Comparison of ENCODE assay signal across 13 cellular contexts in the genomic region with DNA sequence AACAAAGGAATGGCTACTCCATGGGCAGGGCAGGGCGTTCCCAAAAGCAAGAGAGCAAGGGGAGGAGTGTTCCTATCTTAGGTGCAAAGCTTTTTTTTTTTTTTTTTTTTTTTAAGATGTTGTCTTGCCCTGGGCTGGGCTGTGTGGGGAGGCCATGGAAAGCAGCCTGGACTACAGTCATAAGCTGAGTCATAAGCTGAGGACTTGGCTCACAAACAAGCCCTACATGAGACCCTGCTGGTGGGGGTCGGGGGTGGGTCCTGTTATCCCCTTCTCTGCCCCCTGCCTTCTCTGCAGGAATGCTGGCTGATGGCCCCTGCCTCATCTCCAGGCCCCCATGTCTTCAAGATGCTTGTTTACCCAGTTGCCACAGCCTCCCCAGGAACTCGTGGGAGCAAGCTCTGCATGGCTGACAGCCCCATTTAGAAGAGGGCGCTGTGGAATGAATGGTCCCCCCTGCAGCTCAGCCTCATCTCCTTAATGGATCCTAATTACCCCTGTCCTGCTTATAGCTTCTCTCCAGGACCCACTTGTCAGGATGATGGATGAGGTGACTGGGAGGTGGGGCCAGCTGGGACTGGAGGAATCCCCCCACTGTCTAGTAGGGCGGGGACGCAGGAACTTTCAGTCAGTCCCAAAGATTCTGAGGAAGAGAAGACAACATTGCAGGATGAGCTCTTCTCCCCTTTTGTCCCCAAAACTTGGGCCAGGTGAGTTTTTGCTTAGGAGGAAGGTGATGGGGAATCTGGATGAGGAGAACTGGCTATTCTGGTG.
A peak's percentile ranks its signal among the peaks of the same experiment; 100 is the strongest.
DNase-seq lines count a peak whose midpoint lies in the region; TF ChIP-seq lines count a peak whose summit lies in the region.
"Had no signal": no experiment of that assay in that cellular context is flagged by ENCODE, and none has a peak within 500 bp of the region (broad histone marks: within the 10 kb centered on the region; RNA-seq: fewer than 3 reads in every experiment).

No MANE protein-coding gene starts in this region.

- H3K4me1 ChIP-seq in endodermal cell (ENCODE audit: control insufficient read depth, insufficient read depth, low read length) (peaks cover 19% of the 10 kb centered on the region), esophagus muscularis mucosa (peaks cover 0 to 29% (median 18%) of the 10 kb centered on the region in 4 donors)
- H3K4me1 ChIP-seq: Peyer's patch had no signal

- H3K9me3 Mint-ChIP-seq in endodermal cell, result no peaks in the 10 kb centered on the region
- H3K9me3 Mint-ChIP-seq in osteocyte (ENCODE audit: unreplicated experiment), result peaks cover 1% of the 10 kb centered on the region
- H3K9me3 Mint-ChIP-seq in activated T-cell treated with anti-CD3 and anti-CD28 coated beads, Interleukin-2, amount 50 U/mL, for 24 hours, result peaks cover 4% of the 10 kb centered on the region
- H3K9me3 Mint-ChIP-seq: activated CD4-positive, alpha-beta T cell treated with anti-CD3 and anti-CD28 coated beads, Interleukin-2, amount 10 ng/mL, durations not matched to agents 24 days and 14 days had no signal

- WGBS in endodermal cell (ENCODE audit: insufficient coverage in 1 of 2, insufficient read length in 1 of 2), 2 experiments, result 54 to 64% methylated on average over 4 to 6 of the region's 6 CpGs
- 35% methylated on average over 5 of the region's 6 CpGs for WGBS in esophagus muscularis mucosa

- in situ Hi-C loops in GM13976 (cut with MboI; ENCODE audit: low sequenced_read_pairs, unreplicated experiment), result no loop called here

- no peak overlapping the region for H3K9ac ChIP-seq in endodermal cell (ENCODE audit: extremely low read depth, low read length, poor library complexity, severe bottlenecking)

- no peaks in the 10 kb centered on the region for H3K9me3 ChIP-seq in endodermal cell (ENCODE audit: control insufficient read depth, low read length)
- no peaks in the 10 kb centered on the region for H3K9me3 ChIP-seq in esophagus muscularis mucosa
- H3K9me3 ChIP-seq: Peyer's patch had no signal

- H3K4me1 Mint-ChIP-seq in endodermal cell (peaks cover 42% of the 10 kb centered on the region), osteocyte (ENCODE audit: unreplicated experiment) (peaks cover 63% of the 10 kb centered on the region)
- peaks cover 10% of the 10 kb centered on the region for H3K4me1 Mint-ChIP-seq in activated T-cell treated with anti-CD3 and anti-CD28 coated beads, Interleukin-2, amount 50 U/mL, for 24 hours (ENCODE audit: low read depth)

- H3K36me3 ChIP-seq in endodermal cell (ENCODE audit: control insufficient read depth, insufficient read depth, low read length), result no peaks in the 10 kb centered on the region
- no peaks in the 10 kb centered on the region for H3K36me3 ChIP-seq in esophagus muscularis mucosa
- H3K36me3 ChIP-seq: Peyer's patch had no signal

- peak overlapping the region; percentile 36 for H3K4me3 Mint-ChIP-seq in endodermal cell
- H3K4me3 Mint-ChIP-seq in osteocyte (ENCODE audit: unreplicated experiment), result no peak overlapping the region
- H3K4me3 Mint-ChIP-seq in activated T-cell treated with anti-CD3 and anti-CD28 coated beads, Interleukin-2, amount 50 U/mL, for 24 hours, result no peak overlapping the region
- H3K4me3 Mint-ChIP-seq: activated CD4-positive, alpha-beta T cell treated with anti-CD3 and anti-CD28 coated beads, Interleukin-2, amount 10 ng/mL, durations not matched to agents 24 days and 14 days; activated naive CD4-positive, alpha-beta T cell treated with anti-CD3 and anti-CD28 coated beads for 36 hours had no signal

- peak; percentile 30 for DNase-seq in GM04503 (ENCODE audit: low read depth)
- DNase-seq in NCI-H446 treated with DMSO at 0.1 percent for 48 hours (lab: John Stamatoyannopoulos, UW), result peak; percentile 32
- peak; percentile 93 for DNase-seq in endodermal cell
- peak; percentile 82 for DNase-seq in osteocyte (ENCODE audit: extremely low spot score, unreplicated experiment)
- DNase-seq in GM13976 (ENCODE audit: low spot score), result no peak
- no peak for DNase-seq in activated T-cell treated with anti-CD3 and anti-CD28 coated beads, Interleukin-2, amount 50 U/mL, for 24 hours
- no peak for DNase-seq in esophagus muscularis mucosa (ENCODE audit: extremely low spot score)
- DNase-seq in activated CD8-positive, alpha-beta memory T cell treated with anti-CD3 and anti-CD28 coated beads for 24 hours, result no peak
- DNase-seq: activated CD4-positive, alpha-beta T cell treated with anti-CD3 and anti-CD28 coated beads, Interleukin-2, amount 10 ng/mL, durations not matched to agents 24 days and 14 days; activated naive CD4-positive, alpha-beta T cell treated with anti-CD3 and anti-CD28 coated beads for 36 hours; left cardiac atrium; NCI-H1092 treated with DMSO at 0.1 percent for 48 hours; Peyer's patch had no signal

- TF ChIP-seq CTCF in endodermal cell (conservative IDR thresholded peaks at IDR 0.05) (no peak), osteocyte (IDR thresholded peaks at IDR 0.05) (no peak), GM13976 (IDR thresholded peaks at IDR 0.05; ENCODE audit: borderline replicate concordance, control extremely low read depth, extremely low read depth, insufficient read depth, missing control alignments) (no peak), esophagus muscularis mucosa (IDR thresholded peaks at IDR 0.05) (no peak)

- H3K4me3 ChIP-seq in endodermal cell (ENCODE audit: low read length) (peak overlapping the region; percentile 53), esophagus muscularis mucosa (no peak overlapping the region)
- H3K4me3 ChIP-seq: Peyer's patch had no signal

- H3K27me3 Mint-ChIP-seq in endodermal cell (ENCODE audit: insufficient read depth) (no peaks in the 10 kb centered on the region), osteocyte (ENCODE audit: unreplicated experiment) (no peaks in the 10 kb centered on the region)
- peaks cover 21% of the 10 kb centered on the region for H3K27me3 Mint-ChIP-seq in activated T-cell treated with anti-CD3 and anti-CD28 coated beads, Interleukin-2, amount 50 U/mL, for 24 hours

- intact Hi-C loops in esophagus muscularis mucosa (cut with DNase I), result no loop called here

- H3K27ac Mint-ChIP-seq in endodermal cell (peak overlapping the region; percentile 94), osteocyte (ENCODE audit: unreplicated experiment) (peak overlapping the region; percentile 93)
- H3K27ac Mint-ChIP-seq in activated T-cell treated with anti-CD3 and anti-CD28 coated beads, Interleukin-2, amount 50 U/mL, for 24 hours, result no peak overlapping the region
- H3K27ac Mint-ChIP-seq: activated CD4-positive, alpha-beta T cell treated with anti-CD3 and anti-CD28 coated beads, Interleukin-2, amount 10 ng/mL, durations not matched to agents 24 days and 14 days; activated naive CD4-positive, alpha-beta T cell treated with anti-CD3 and anti-CD28 coated beads for 36 hours had no signal

- no peak for TF ChIP-seq EP300 in esophagus muscularis mucosa (IDR thresholded peaks at IDR 0.05)

- TF ChIP-seq POLR2A in esophagus muscularis mucosa (IDR thresholded peaks at IDR 0.05; ENCODE audit: low read depth), result no peak

- H3K27ac ChIP-seq in endodermal cell (ENCODE audit: low read depth, low read length) (peak overlapping the region; percentile 65), esophagus muscularis mucosa (replicated peaks in 1 of 4) (no peak overlapping the region)
- H3K27ac ChIP-seq: Peyer's patch had no signal

- H3K27me3 ChIP-seq in endodermal cell (ENCODE audit: control insufficient read depth, insufficient read depth, low read length, poor library complexity, severe bottlenecking) (no peaks in the 10 kb centered on the region), esophagus muscularis mucosa (no peaks in the 10 kb centered on the region)
- H3K27me3 ChIP-seq: Peyer's patch had no signal

- H3K36me3 Mint-ChIP-seq in endodermal cell (ENCODE audit: low read depth), result peaks cover 1% of the 10 kb centered on the region
- H3K36me3 Mint-ChIP-seq in osteocyte (ENCODE audit: unreplicated experiment), result no peaks in the 10 kb centered on the region
- H3K36me3 Mint-ChIP-seq in activated T-cell treated with anti-CD3 and anti-CD28 coated beads, Interleukin-2, amount 50 U/mL, for 24 hours (ENCODE audit: low read depth), result no peaks in the 10 kb centered on the region

Comparison
In these comparisons a context has a peak if more than half of its experiments do, and no peak if none do; other contexts are left out.
1. DNase-seq: peak in GM04503 (single experiment), NCI-H446 treated with DMSO at 0.1 percent for 48 hours (single experiment), endodermal cell (single experiment) and osteocyte (single experiment); none in GM13976 (single experiment), activated T-cell treated with anti-CD3 and anti-CD28 coated beads, Interleukin-2, amount 50 U/mL, for 24 hours (single experiment), esophagus muscularis mucosa (single experiment) and activated CD8-positive, alpha-beta memory T cell treated with anti-CD3 and anti-CD28 coated beads for 24 hours (single experiment).